ENCODE assay signal across 8 cellular contexts in the genomic region with DNA sequence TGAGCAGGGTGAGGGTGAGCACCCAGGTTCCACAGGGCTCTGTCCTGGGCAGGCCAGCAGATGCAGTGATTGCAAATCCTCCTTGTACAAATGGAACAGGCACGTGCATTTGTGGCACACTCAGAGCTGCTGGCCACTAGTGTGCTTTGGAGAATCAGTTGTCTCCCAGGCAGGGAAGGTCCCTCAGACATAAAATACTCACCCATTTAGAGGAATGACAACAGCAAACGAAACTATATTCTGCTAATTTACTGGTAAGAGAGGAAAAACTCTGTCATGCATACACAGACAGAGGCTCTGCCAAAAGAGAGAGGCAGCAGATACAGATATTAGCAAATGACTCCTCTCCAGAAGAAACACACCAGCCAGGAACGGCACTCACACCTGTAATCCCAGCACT.
A peak's percentile ranks its signal among the peaks of the same experiment; 100 is the strongest.
DNase-seq lines count a peak whose midpoint lies in the region; ATAC-seq lines count a peak whose summit lies in the region.
"Not testable (repeated sequence)": the region's sequence is repeated elsewhere in the genome, so short reads cannot be mapped to it uniquely, and the experiment has no call there.

No MANE protein-coding gene starts in this region.

- ATAC-seq in GM18511 (IDR thresholded peaks at IDR 0.05; ENCODE audit: unreplicated experiment) (peak; percentile 34), HG03175 (IDR thresholded peaks at IDR 0.05; ENCODE audit: unreplicated experiment) (peak; percentile 19)
- ATAC-seq in activated CD4-positive, alpha-beta T cell treated with anti-CD3 and anti-CD28 coated beads for 36 hours = peak; percentile 56
- peak; percentile 36 to 55 for ATAC-seq in activated naive CD4-positive, alpha-beta T cell treated with anti-CD3 and anti-CD28 coated beads, Interleukin-2, amount 50 U/mL, for 72 hours
- ATAC-seq in natural killer cell treated with Interleukin-12 subunit alpha and Interleukin-12 subunit beta and Interleukin-15 and Interleukin-18, amount 100 ng/mL, for 72 hours = peak in 1 of 2 donors; percentile 34
- ATAC-seq in stimulated activated naive CD8-positive, alpha-beta T cell treated with anti-CD3 and anti-CD28 coated beads, Interleukin-15, Interleukin-2, amounts not matched to agents 100 U/mL and 50 U/mL, for 24 hours = peak; percentile 51

- not testable (repeated sequence) for H3K4me3 Mint-ChIP-seq in activated CD4-positive, alpha-beta T cell treated with anti-CD3 and anti-CD28 coated beads for 36 hours
- peak overlapping the region; percentile 67 for H3K4me3 Mint-ChIP-seq in activated T-helper 2 cell treated with anti-CD3 and anti-CD28 coated beads, Interferon-gamma antibody, Interleukin-2, Interleukin-4, amounts not matched to agents 10 μg/mL and 5 μg/mL and 100 μg/mL, durations not matched to agents 14 hours and 24 hours and 36 hours (ENCODE audit: low read depth)
- H3K4me3 Mint-ChIP-seq in natural killer cell treated with Interleukin-12 subunit alpha and Interleukin-12 subunit beta and Interleukin-15 and Interleukin-18, amount 100 ng/mL, for 72 hours = peak overlapping the region; percentile 70

- intact Hi-C loops in activated CD4-positive, alpha-beta T cell treated with anti-CD3 and anti-CD28 coated beads for 36 hours (cut with DNase I, micrococcal nuclease); activated T-helper 2 cell treated with anti-CD3 and anti-CD28 coated beads, Interferon-gamma antibody, Interleukin-2, Interleukin-4, amounts not matched to agents 10 μg/mL and 5 μg/mL and 100 μg/mL, durations not matched to agents 14 hours and 24 hours and 36 hours (cut with micrococcal nuclease): not testable (repeated sequence)

- not testable (repeated sequence) for H3K9me3 Mint-ChIP-seq in activated CD4-positive, alpha-beta T cell treated with anti-CD3 and anti-CD28 coated beads for 36 hours (ENCODE audit: low read depth); activated T-helper 2 cell treated with anti-CD3 and anti-CD28 coated beads, Interferon-gamma antibody, Interleukin-2, Interleukin-4, amounts not matched to agents 10 μg/mL and 5 μg/mL and 100 μg/mL, durations not matched to agents 14 hours and 24 hours and 36 hours; activated naive CD4-positive, alpha-beta T cell treated with anti-CD3 and anti-CD28 coated beads, Interleukin-2, amount 50 U/mL, for 72 hours; natural killer cell treated with Interleukin-12 subunit alpha and Interleukin-12 subunit beta and Interleukin-15 and Interleukin-18, amount 100 ng/mL, for 72 hours

- CTCF ChIA-PET in activated CD4-positive, alpha-beta T cell treated with anti-CD3 and anti-CD28 coated beads for 36 hours (lab: Charles Lee) = not testable (repeated sequence)

- H3K36me3 Mint-ChIP-seq in activated CD4-positive, alpha-beta T cell treated with anti-CD3 and anti-CD28 coated beads for 36 hours (ENCODE audit: low read depth); activated T-helper 2 cell treated with anti-CD3 and anti-CD28 coated beads, Interferon-gamma antibody, Interleukin-2, Interleukin-4, amounts not matched to agents 10 μg/mL and 5 μg/mL and 100 μg/mL, durations not matched to agents 14 hours and 24 hours and 36 hours (ENCODE audit: low read depth); activated naive CD4-positive, alpha-beta T cell treated with anti-CD3 and anti-CD28 coated beads, Interleukin-2, amount 50 U/mL, for 72 hours; natural killer cell treated with Interleukin-12 subunit alpha and Interleukin-12 subunit beta and Interleukin-15 and Interleukin-18, amount 100 ng/mL, for 72 hours: not testable (repeated sequence)

- POLR2A ChIA-PET in activated CD4-positive, alpha-beta T cell treated with anti-CD3 and anti-CD28 coated beads for 36 hours (lab: Charles Lee) = not testable (repeated sequence)

- DNase-seq in activated CD4-positive, alpha-beta T cell treated with anti-CD3 and anti-CD28 coated beads for 36 hours = peak; percentile 41
- peak; percentile 45 for DNase-seq in activated CD8-positive, alpha-beta memory T cell treated with anti-CD3 and anti-CD28 coated beads, Interleukin-2, amount 50 U/mL, for 48 hours
- not testable (repeated sequence) for DNase-seq in activated T-helper 2 cell treated with anti-CD3 and anti-CD28 coated beads, Interferon-gamma antibody, Interleukin-2, Interleukin-4, amounts not matched to agents 10 μg/mL and 5 μg/mL and 100 μg/mL, durations not matched to agents 14 hours and 24 hours and 36 hours (ENCODE audit: low spot score); natural killer cell treated with Interleukin-12 subunit alpha and Interleukin-12 subunit beta and Interleukin-15 and Interleukin-18, amount 100 ng/mL, for 72 hours (ENCODE audit: low spot score)
- DNase-seq in activated naive CD4-positive, alpha-beta T cell treated with anti-CD3 and anti-CD28 coated beads, Interleukin-2, amount 50 U/mL, for 72 hours (ENCODE audit: low spot score in 2 of 2) = peak in 1 of 2 donors; percentile 23
- peak; percentile 23 for DNase-seq in stimulated activated naive CD8-positive, alpha-beta T cell treated with anti-CD3 and anti-CD28 coated beads, Interleukin-15, Interleukin-2, amounts not matched to agents 100 U/mL and 50 U/mL, for 24 hours

- peak overlapping the region; percentile 94 for H3K27ac Mint-ChIP-seq in activated CD4-positive, alpha-beta T cell treated with anti-CD3 and anti-CD28 coated beads for 36 hours
- H3K27ac Mint-ChIP-seq in activated T-helper 2 cell treated with anti-CD3 and anti-CD28 coated beads, Interferon-gamma antibody, Interleukin-2, Interleukin-4, amounts not matched to agents 10 μg/mL and 5 μg/mL and 100 μg/mL, durations not matched to agents 14 hours and 24 hours and 36 hours = peak overlapping the region; percentile 97
- peak overlapping the region; percentile 96 to 97 for H3K27ac Mint-ChIP-seq in activated naive CD4-positive, alpha-beta T cell treated with anti-CD3 and anti-CD28 coated beads, Interleukin-2, amount 50 U/mL, for 72 hours
- peak overlapping the region in 1 of 2 donors; percentile 73 for H3K27ac Mint-ChIP-seq in natural killer cell treated with Interleukin-12 subunit alpha and Interleukin-12 subunit beta and Interleukin-15 and Interleukin-18, amount 100 ng/mL, for 72 hours

- H3K4me1 Mint-ChIP-seq in activated CD4-positive, alpha-beta T cell treated with anti-CD3 and anti-CD28 coated beads for 36 hours = peaks cover 20% of the 10 kb centered on the region
- H3K4me1 Mint-ChIP-seq in activated T-helper 2 cell treated with anti-CD3 and anti-CD28 coated beads, Interferon-gamma antibody, Interleukin-2, Interleukin-4, amounts not matched to agents 10 μg/mL and 5 μg/mL and 100 μg/mL, durations not matched to agents 14 hours and 24 hours and 36 hours (ENCODE audit: low read depth) = peaks cover 16% of the 10 kb centered on the region
- not testable (repeated sequence) for H3K4me1 Mint-ChIP-seq in natural killer cell treated with Interleukin-12 subunit alpha and Interleukin-12 subunit beta and Interleukin-15 and Interleukin-18, amount 100 ng/mL, for 72 hours (ENCODE audit: low read depth in 2 of 2)

- H3K27me3 Mint-ChIP-seq in activated CD4-positive, alpha-beta T cell treated with anti-CD3 and anti-CD28 coated beads for 36 hours; activated T-helper 2 cell treated with anti-CD3 and anti-CD28 coated beads, Interferon-gamma antibody, Interleukin-2, Interleukin-4, amounts not matched to agents 10 μg/mL and 5 μg/mL and 100 μg/mL, durations not matched to agents 14 hours and 24 hours and 36 hours (ENCODE audit: low read depth); natural killer cell treated with Interleukin-12 subunit alpha and Interleukin-12 subunit beta and Interleukin-15 and Interleukin-18, amount 100 ng/mL, for 72 hours: not testable (repeated sequence)
